Comparison of ENCODE assay signal across 9 cellular contexts in the genomic region with DNA sequence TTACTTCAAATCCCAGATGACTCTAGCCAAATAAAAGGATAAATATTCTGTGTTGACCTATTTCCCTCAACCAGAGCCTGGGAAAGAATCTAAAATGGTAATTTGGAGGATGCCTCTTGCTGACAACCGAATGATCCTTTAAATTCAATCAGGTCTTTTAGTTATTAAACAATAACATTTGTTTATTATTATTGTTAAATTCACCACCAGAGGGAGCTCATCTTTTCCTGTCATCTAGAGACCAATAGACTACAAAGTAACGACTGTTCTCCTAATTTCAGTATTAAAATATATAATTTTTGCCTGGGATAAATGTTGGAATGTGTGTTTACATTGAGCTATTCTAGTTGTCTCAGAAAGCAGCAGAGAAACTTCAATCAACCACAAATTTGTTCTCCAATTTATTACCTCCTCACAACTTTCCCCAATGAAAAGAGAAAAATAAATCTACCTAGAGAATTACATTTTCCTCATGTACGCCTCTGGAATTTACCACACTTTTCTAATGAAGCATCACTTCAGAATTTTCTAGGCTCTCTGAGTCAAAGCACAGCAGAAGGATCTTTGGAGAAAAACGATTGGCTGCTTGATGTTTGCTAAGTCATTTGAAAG.
DNase-seq lines count a peak whose midpoint lies in the region; ATAC-seq and TF ChIP-seq lines count a peak whose summit lies in the region.
"Had no signal": no experiment of that assay in that cellular context is flagged by ENCODE, and none has a peak within 500 bp of the region (broad histone marks: within the 10 kb centered on the region; RNA-seq: fewer than 3 reads in every experiment).

No MANE protein-coding gene starts in this region.

- no peak for ATAC-seq in natural killer cell
- ATAC-seq in HG03520 (IDR thresholded peaks at IDR 0.05; ENCODE audit: unreplicated experiment) = no peak

- no peak overlapping the region for H3K4me3 ChIP-seq in astrocyte of the spinal cord (ENCODE audit: low read depth, low read length)

- peak; percentile 40 for TF ChIP-seq CTCF in astrocyte of the spinal cord (IDR thresholded peaks at IDR 0.05; ENCODE audit: low read depth, low read length)
- TF ChIP-seq CTCF in nephron (IDR thresholded peaks at IDR 0.05; ENCODE audit: unreplicated experiment in 3 of 3) = peak; percentile 26 to 52 (median 37)
- TF ChIP-seq CTCF in natural killer cell (IDR thresholded peaks at IDR 0.05) = no peak

- H3K36me3 Mint-ChIP-seq in nephron (ENCODE audit: low read depth) (no peaks in the 10 kb centered on the region), natural killer cell (no peaks in the 10 kb centered on the region)

- intact Hi-C loops in natural killer cell (cut with micrococcal nuclease) = no loop called here

- DNase-seq in EH (ENCODE audit: low read depth) = peak; percentile 42
- peak; percentile 19 to 62 (median 23) for DNase-seq in NCI-H1417 (lab: John Stamatoyannopoulos, UW)
- DNase-seq in astrocyte of the spinal cord (ENCODE audit: low read depth, low spot score) = peak; percentile 61
- no peak for DNase-seq in activated T-cell treated with anti-CD3 and anti-CD28 coated beads, Interleukin-2, amount 50 U/mL, for 48 hours
- no peak for DNase-seq in activated CD4-positive, alpha-beta T cell treated with anti-CD3 and anti-CD28 coated beads, Interleukin-2, amount 50 U/mL, for 48 hours
- DNase-seq in natural killer cell = no peak
- DNase-seq: H7 had no signal

- H3K9me3 Mint-ChIP-seq in nephron = peaks cover 6% of the 10 kb centered on the region
- H3K9me3 Mint-ChIP-seq in natural killer cell = peaks cover 2 to 4% of the 10 kb centered on the region in 2 donors

- in situ Hi-C loops in astrocyte of the spinal cord (cut with HindIII; ENCODE audit: low sequenced_read_pairs) = no loop called here

- peaks cover 4% of the 10 kb centered on the region for H3K27me3 Mint-ChIP-seq in nephron (ENCODE audit: low read depth)
- H3K27me3 Mint-ChIP-seq in natural killer cell (ENCODE audit: low read depth in 2 of 2) = peaks cover 0 to 3% of the 10 kb centered on the region in 2 donors

- H3K4me3 Mint-ChIP-seq in nephron (no peak overlapping the region), natural killer cell (no peak overlapping the region)

- H3K4me1 Mint-ChIP-seq in nephron (no peaks in the 10 kb centered on the region), natural killer cell (no peaks in the 10 kb centered on the region)

- H3K27ac Mint-ChIP-seq in nephron (no peak overlapping the region), natural killer cell (no peak overlapping the region)

Comparison
In these comparisons a context has a peak if more than half of its experiments do, and no peak if none do; other contexts are left out.
1. DNase-seq: peak in EH (single experiment), NCI-H1417 (3 of 3) and astrocyte of the spinal cord (single experiment); none in activated T-cell treated with anti-CD3 and anti-CD28 coated beads, Interleukin-2, amount 50 U/mL, for 48 hours (0 of 2), activated CD4-positive, alpha-beta T cell treated with anti-CD3 and anti-CD28 coated beads, Interleukin-2, amount 50 U/mL, for 48 hours (0 of 2) and natural killer cell (single experiment).